Comparison of ENCODE assay signal across 8 cellular contexts in the genomic region with DNA sequence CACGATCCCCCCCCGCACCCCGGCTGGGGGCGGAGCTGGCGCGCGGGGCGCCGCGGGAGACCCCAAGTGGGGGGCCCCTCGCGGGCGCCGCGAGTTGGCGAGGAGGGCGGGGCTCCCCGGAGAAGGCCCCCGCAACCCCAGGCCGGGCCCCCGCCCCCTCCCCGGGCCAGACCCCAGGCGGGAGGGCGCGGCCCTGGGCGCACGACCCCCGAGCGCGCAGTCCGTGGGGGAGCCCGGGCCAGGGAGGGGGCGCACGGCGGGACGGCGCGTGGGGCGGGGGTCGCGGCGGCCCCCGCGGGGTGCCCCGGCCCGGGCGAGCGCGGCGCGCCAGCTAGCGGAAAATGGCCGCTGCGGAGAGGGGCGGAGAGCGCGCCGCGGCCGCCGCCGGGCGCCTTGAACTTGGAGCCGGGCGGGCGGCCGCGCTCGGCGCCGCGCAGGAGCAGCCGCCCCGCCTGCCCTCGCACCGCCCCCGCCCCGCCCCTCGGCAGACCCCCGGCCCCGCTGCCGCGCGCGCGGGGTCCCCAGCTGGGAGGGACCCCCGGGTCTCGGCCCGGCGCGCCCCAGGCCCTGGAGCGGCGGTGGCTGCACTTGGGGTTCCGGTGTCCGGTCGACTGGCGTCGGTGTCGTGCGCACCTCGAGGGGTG. TPM values are rescaled to one million over a fixed set of nuclear protein-coding genes. Genes with fewer than 3 reads are reported as not detected.
DNase-seq lines count a peak whose midpoint lies in the region; ATAC-seq, FAIRE-seq and TF ChIP-seq lines count a peak whose summit lies in the region.

No MANE protein-coding gene starts in this region.

- H3K4me1 ChIP-seq in GM23338 (ENCODE audit: insufficient read depth) (no peaks in the 10 kb centered on the region; the same call in 1 of the 2 replicates), H1 (replicated peaks in 1 of 4; ENCODE audit: control insufficient read depth in 3 of 4, insufficient read depth in 4 of 4, low read length in 3 of 4) (peaks cover 4 to 9% (median 6%) of the 10 kb centered on the region in 4 experiments)

- no peak for TF ChIP-seq POLR2A in H1 (IDR thresholded peaks at IDR 0.05; ENCODE audit: control extremely low read depth in 1 of 2, low read depth in 2 of 2, low read length in 2 of 2)

- no peak overlapping the region for H3K4ac ChIP-seq in H1 (replicated peaks; ENCODE audit: insufficient read length, low read depth, low read length)

- no peak for TF ChIP-seq RAD21 in H1 (IDR thresholded peaks at IDR 0.05 in 1 of 2, conservative IDR thresholded peaks at IDR 0.05 in 1 of 2; ENCODE audit: low read depth in 2 of 2, low read length in 2 of 2)

- H2BK20ac ChIP-seq in H1 (ENCODE audit: low read length), result no peak overlapping the region

- 0% methylated on average over 4 of the region's 101 CpGs; no CpG with 5 or more reads in 1 of the 2 experiments for WGBS in H1 (ENCODE audit: extremely low coverage in 1 of 2, insufficient coverage in 1 of 2, insufficient read length in 1 of 2, insufficient replicate concordance in 2 of 2, low coverage in 1 of 2, low lambda C conversion rate in 2 of 2, missing lambda C conversion rate in 1 of 2), 2 experiments

- H3F3A ChIP-seq in GM23338 (replicated peaks; ENCODE audit: low read depth), result peaks cover 9% of the 10 kb centered on the region; the same call in 1 of the 2 replicates

- no peak overlapping the region for H4K8ac ChIP-seq in H1 (ENCODE audit: extremely low read depth, insufficient read depth, low read length)

- no peak overlapping the region for H4K91ac ChIP-seq in H1 (replicated peaks; ENCODE audit: insufficient read length, low read length)

- H3K9me2 ChIP-seq in GM23338 (ENCODE audit: insufficient read depth), result no peaks in the 10 kb centered on the region

- no peak overlapping the region for H3K9ac ChIP-seq in H1 (replicated peaks in 1 of 4; ENCODE audit: extremely low read depth in 1 of 4, low read depth in 3 of 4, low read length in 3 of 4)

- H3K23ac ChIP-seq in H1 (ENCODE audit: insufficient read length), result no peak overlapping the region

- H3K79me1 ChIP-seq in H1 (ENCODE audit: low read depth, low read length), result no peaks in the 10 kb centered on the region

- H3K27ac ChIP-seq in C4-2B, result peak overlapping the region; percentile 85
- no peak overlapping the region for H3K27ac ChIP-seq in GM23338 (ENCODE audit: low read depth)
- H3K27ac ChIP-seq in H1 (ENCODE audit: low read depth, low read length), result no peak overlapping the region

- no peak overlapping the region for H3K14ac ChIP-seq in H1 (ENCODE audit: insufficient read length)

- no peaks in the 10 kb centered on the region; a peak in 1 of 4 replicates for H3K9me3 ChIP-seq in H1 (ENCODE audit: insufficient read depth in 2 of 2, low read depth in 1 of 2, low read length in 1 of 2)

- no peak overlapping the region for H2BK120ac ChIP-seq in H1 (replicated peaks; ENCODE audit: low read depth, low read length)

- TF ChIP-seq CTCF in C4-2B (conservative IDR thresholded peaks at IDR 0.05) (no peak), GM23338 (conservative IDR thresholded peaks at IDR 0.05; ENCODE audit: low read depth in 2 of 2) (no peak), H1 (IDR thresholded peaks at IDR 0.05; ENCODE audit: control extremely low read depth in 1 of 3, insufficient read depth in 1 of 3, low read depth in 1 of 3, low read length in 3 of 3) (no peak)

- no peak overlapping the region for H2BK5ac ChIP-seq in H1 (ENCODE audit: low read depth, low read length)

- POLR2A ChIA-PET in H1 (lab: Charles Lee; ENCODE audit: partially characterized antibody), result interaction anchor here (0.8 kb wide), 1 partner anchor 10 kb away, joined by 3 read pairs; no protein-coding TSS in a partner anchor

- CTCF ChIA-PET in H1 (lab: Charles Lee; ENCODE audit: partially characterized antibody), result no interaction called here

- peak overlapping the region; percentile 75; the same call in 1 of the 2 replicates for H3K4me2 ChIP-seq in GM23338
- H3K4me2 ChIP-seq in H1 (ENCODE audit: insufficient read depth in 1 of 2, low read depth in 2 of 2, low read length in 2 of 2), result peak overlapping the region; percentile 12 to 59

- no peaks in the 10 kb centered on the region for H3K36me3 ChIP-seq in GM23338 (ENCODE audit: insufficient read depth)
- H3K36me3 ChIP-seq in H1 (ENCODE audit: control insufficient read depth in 2 of 4, insufficient read depth in 4 of 4, low read length in 3 of 4), result peaks cover 0 to 13% (median 0%) of the 10 kb centered on the region in 4 experiments; a peak in 1 of 8 replicates

- FAIRE-seq in H1 (lab: Jason Lieb, UNC), result no peak

- H3K27me3 Mint-ChIP-seq in GM23338 (ENCODE audit: insufficient read depth, low read depth, poor library complexity), result peaks cover 88% of the 10 kb centered on the region
- peaks cover 0 to under 1% of the 10 kb centered on the region in 2 donors for H3K27me3 Mint-ChIP-seq in natural killer cell treated with Interleukin-12 subunit alpha and Interleukin-12 subunit beta and Interleukin-15 and Interleukin-18, amount 100 ng/mL, for 72 hours

- H2AK5ac ChIP-seq in H1 (ENCODE audit: low read depth, low read length), result no peak overlapping the region

- DNase-seq in GM23338 (ENCODE audit: low spot score) (peak; percentile 54), UCSD-AML1 (lab: John Stamatoyannopoulos, UW; ENCODE audit: unreplicated experiment) (peak; percentile 49), H1 (ENCODE audit: low read depth in 1 of 2, low spot score in 2 of 2) (no peak), MV-4-11 (lab: John Stamatoyannopoulos, UW) (no peak), A172 (ENCODE audit: low spot score) (no peak)
- no peak for DNase-seq in natural killer cell treated with Interleukin-12 subunit alpha and Interleukin-12 subunit beta and Interleukin-15 and Interleukin-18, amount 100 ng/mL, for 72 hours (ENCODE audit: low spot score)

- H2AFZ ChIP-seq in GM23338 (no peak overlapping the region), H1 (ENCODE audit: low read length) (no peak overlapping the region)

- H3K56ac ChIP-seq in H1 (replicated peaks; ENCODE audit: insufficient read length, low read depth, low read length), result no peak overlapping the region

- H3K27ac Mint-ChIP-seq in GM23338, result no peak overlapping the region
- H3K27ac Mint-ChIP-seq in natural killer cell treated with Interleukin-12 subunit alpha and Interleukin-12 subunit beta and Interleukin-15 and Interleukin-18, amount 100 ng/mL, for 72 hours, result no peak overlapping the region

- H3K9me3 Mint-ChIP-seq in GM23338, result peaks cover 2% of the 10 kb centered on the region; the same call in 1 of the 3 replicates
- no peaks in the 10 kb centered on the region for H3K9me3 Mint-ChIP-seq in natural killer cell treated with Interleukin-12 subunit alpha and Interleukin-12 subunit beta and Interleukin-15 and Interleukin-18, amount 100 ng/mL, for 72 hours

- H4K5ac ChIP-seq in H1 (ENCODE audit: insufficient read length, low read depth, low read length), result no peak overlapping the region

- H3K27me3 ChIP-seq in GM23338 (ENCODE audit: insufficient read depth), result peaks cover 95% of the 10 kb centered on the region
- peaks cover 85 to 94% (median 91%) of the 10 kb centered on the region in 4 experiments for H3K27me3 ChIP-seq in H1 (replicated peaks in 1 of 4; ENCODE audit: control insufficient read depth in 3 of 4, extremely low read depth in 1 of 4, insufficient read depth in 3 of 4, low read length in 3 of 4)

- H2BK15ac ChIP-seq in H1 (ENCODE audit: low read length), result no peak overlapping the region

- H3K36me3 Mint-ChIP-seq in GM23338 (ENCODE audit: low read depth), result peaks cover 3% of the 10 kb centered on the region; the same call in 1 of the 3 replicates
- no peaks in the 10 kb centered on the region for H3K36me3 Mint-ChIP-seq in natural killer cell treated with Interleukin-12 subunit alpha and Interleukin-12 subunit beta and Interleukin-15 and Interleukin-18, amount 100 ng/mL, for 72 hours

- no peak for TF ChIP-seq EP300 in H1 (IDR thresholded peaks at IDR 0.05; ENCODE audit: borderline replicate concordance in 1 of 2, low read depth in 2 of 2, low read length in 2 of 2)

- H3K18ac ChIP-seq in H1 (ENCODE audit: extremely low read depth, low read length), result no peak overlapping the region

- H3K4me3 ChIP-seq in GM23338 (peak overlapping the region; percentile 51), H1 (ENCODE audit: extremely low read depth in 1 of 4, insufficient read depth in 2 of 4, low read depth in 3 of 4, low read length in 4 of 4) (peak overlapping the region in 1 of 4 experiments; percentile 58; a peak in 3 of 8 replicates)

- H3K4me1 Mint-ChIP-seq in GM23338, result peaks cover 16% of the 10 kb centered on the region
- H3K4me1 Mint-ChIP-seq in natural killer cell treated with Interleukin-12 subunit alpha and Interleukin-12 subunit beta and Interleukin-15 and Interleukin-18, amount 100 ng/mL, for 72 hours (ENCODE audit: low read depth in 2 of 2), result peaks cover 30 to 37% of the 10 kb centered on the region in 2 donors

- H3K79me2 ChIP-seq in GM23338 (replicated peaks; ENCODE audit: insufficient read depth) (no peaks in the 10 kb centered on the region), H1 (ENCODE audit: control insufficient read depth in 1 of 2, insufficient read depth in 2 of 2, low read length in 2 of 2) (no peaks in the 10 kb centered on the region)

- H4K20me1 ChIP-seq in GM23338 (replicated peaks; ENCODE audit: insufficient read depth) (peaks cover 23% of the 10 kb centered on the region; the same call in 1 of the 2 replicates), H1 (replicated peaks in 1 of 2; ENCODE audit: control insufficient read depth in 1 of 2, insufficient read depth in 2 of 2, low read length in 2 of 2) (peaks cover 10 to 35% of the 10 kb centered on the region in 2 experiments)

- no peak for ATAC-seq in GM23338
- peak; percentile 1 to 11 for ATAC-seq in natural killer cell treated with Interleukin-12 subunit alpha and Interleukin-12 subunit beta and Interleukin-15 and Interleukin-18, amount 100 ng/mL, for 72 hours
- ATAC-seq in GM21717 (IDR thresholded peaks at IDR 0.05; ENCODE audit: unreplicated experiment), result no peak

- 0 out of 2 replicates have a peak, but pooled peaks cover 3% of the 10 kb centered on the region for H3K23me2 ChIP-seq in H1 (ENCODE audit: low read depth, low read length)

- peak overlapping the region; percentile 66; the same call in 2 of the 3 replicates for H3K4me3 Mint-ChIP-seq in GM23338
- peak overlapping the region; percentile 84 for H3K4me3 Mint-ChIP-seq in natural killer cell treated with Interleukin-12 subunit alpha and Interleukin-12 subunit beta and Interleukin-15 and Interleukin-18, amount 100 ng/mL, for 72 hours

- H2BK12ac ChIP-seq in H1 (ENCODE audit: low read depth, low read length), result no peak overlapping the region

RNA-seq across cellular contexts. Expression of a gene that starts 6.4 kb away (rescaled TPM):
- total RNA-seq in GM23338 (2014; rRNA removed; shearing (Covaris generic)), result 0.58 and 1.3 TPM in 2 replicates
- polyA plus RNA-seq in GM23338 (2016; fragmentation: Nextera tagmentation; extraction: Ambion mirVana) (5.3 and 8.2 TPM in 2 replicates), H1 (2011; rRNA removed) (0.56 and 0.82 TPM in 2 replicates)
- total RNA-seq in H1 (2021; fragmentation: NEBNext Ultra II Directional; extraction: Animal tissue kit (Norgen Biotek cat#: 25700)), result 2.6 and 3.2 TPM in 2 replicates
- polyA plus RNA-seq in H1 (2011; cell fraction: cytosol; rRNA removed), result 0.35 TPM
- polyA plus RNA-seq in H1 (2011; cell fraction: nucleus; rRNA removed), result 0.88 TPM
- polyA plus RNA-seq in H1 (2012, experiment 1 of 2), result 2.1 to 4.3 TPM (median 3.5 TPM) in 4 replicates
- 2.9 TPM for polyA plus RNA-seq in H1 (2012, experiment 2 of 2)
- 6.0 TPM for polyA plus RNA-seq in H1 (2013, experiment 1 of 2)
- 5.3 TPM for polyA plus RNA-seq in H1 (2013, experiment 2 of 2)
- 0.34 and 0.41 TPM in 2 replicates for polyA minus RNA-seq in H1 (2011; rRNA and poly(A)+ RNA removed)
- 1.2 TPM for polyA minus RNA-seq in H1 (2011; cell fraction: cytosol; rRNA and poly(A)+ RNA removed)
- 1.6 TPM for polyA minus RNA-seq in H1 (2011; cell fraction: nucleus; rRNA and poly(A)+ RNA removed)
- 10 to 100 TPM; 21.4 to 41.7 TPM for total RNA-seq in natural killer cell treated with Interleukin-12 subunit alpha and Interleukin-12 subunit beta and Interleukin-15 and Interleukin-18, amount 100 ng/mL, for 72 hours
- total RNA-seq in A172 (2014; rRNA removed; shearing (Covaris generic)), result 26.2 and 32.5 TPM in 2 replicates

Comparison
In these comparisons a context has a peak if more than half of its experiments do, and no peak if none do; other contexts are left out.
1. ATAC-seq: peak in natural killer cell treated with Interleukin-12 subunit alpha and Interleukin-12 subunit beta and Interleukin-15 and Interleukin-18, amount 100 ng/mL, for 72 hours (2 of 2); none in GM23338 (single experiment) and GM21717 (single experiment).
2. DNase-seq: peak in GM23338 (single experiment) and UCSD-AML1 (single experiment); none in H1 (0 of 2), natural killer cell treated with Interleukin-12 subunit alpha and Interleukin-12 subunit beta and Interleukin-15 and Interleukin-18, amount 100 ng/mL, for 72 hours (single experiment), MV-4-11 (single experiment) and A172 (single experiment).